11 cellular contexts compared by ENCODE assay signal in genomic region chr7:75596727-75597614, GRCh38.
DNase-seq lines count a peak whose midpoint lies in the region; ATAC-seq and TF ChIP-seq lines count a peak whose summit lies in the region.
"Had no signal": no experiment of that assay in that cellular context is flagged by ENCODE, and none has a peak within 500 bp of the region (broad histone marks: within the 10 kb centered on the region; RNA-seq: fewer than 3 reads in every experiment).

No MANE protein-coding gene starts in this region.

- H3K4me3 Mint-ChIP-seq in activated T-cell treated with anti-CD3 and anti-CD28 coated beads, Interleukin-2, amount 50 U/mL, for 24 hours, result no peak overlapping the region
- H3K4me3 Mint-ChIP-seq in brain, result no peak overlapping the region
- H3K4me3 Mint-ChIP-seq: naive B cell had no signal

- TF ChIP-seq CTCF in brain (conservative IDR thresholded peaks at IDR 0.05) (no peak), OCI-LY7 (conservative IDR thresholded peaks at IDR 0.05; ENCODE audit: low read length) (no peak)

- in situ Hi-C loops in G401 (cut with HindIII; ENCODE audit: low sequenced_read_pairs), result loop anchor here (25.0 kb wide), 1 partner anchor 165 kb away; the partner anchor contains the start of gene CCL26

- H3K9me2 ChIP-seq in OCI-LY7 (ENCODE audit: insufficient read depth, low read length), result no peaks in the 10 kb centered on the region

- POLR2A ChIA-PET in OCI-LY7 (lab: Charles Lee), result interaction anchor here (0.7 to 1.1 kb wide), 2 partner anchors 20 to 32 kb away, joined by 3 read pairs; no protein-coding TSS in a partner anchor

- no peaks in the 10 kb centered on the region for H3K9me3 ChIP-seq in OCI-LY7 (ENCODE audit: low read length)

- no peak overlapping the region for H3K4me2 ChIP-seq in OCI-LY7 (ENCODE audit: low read length)

- no peaks in the 10 kb centered on the region for H3K79me2 ChIP-seq in OCI-LY7 (ENCODE audit: insufficient read depth, low read depth, low read length)

- peak; percentile 87 for ATAC-seq in stimulated activated naive CD8-positive, alpha-beta T cell treated with anti-CD3 and anti-CD28 coated beads, Interleukin-15, Interleukin-2, amounts not matched to agents 100 U/mL and 50 U/mL, for 24 hours

- H3K27ac ChIP-seq in OCI-LY7 (ENCODE audit: low read depth, low read length, poor library complexity, severe bottlenecking), result no peak overlapping the region

- DNase-seq in activated T-cell treated with anti-CD3 and anti-CD28 coated beads, Interleukin-2, amount 50 U/mL, for 24 hours, result no peak
- DNase-seq in activated T-cell treated with anti-CD3 and anti-CD28 coated beads for 4 hours (no peak), HT1080 (ENCODE audit: low read depth) (peak; percentile 80), G401 (ENCODE audit: low spot score) (no peak), NCI-H2196 treated with DMSO at 0.1 percent for 48 hours (lab: John Stamatoyannopoulos, UW; ENCODE audit: unreplicated experiment) (no peak), OCI-LY7 (ENCODE audit: low spot score) (no peak)
- peak; percentile 34 for DNase-seq in stimulated activated naive CD8-positive, alpha-beta T cell treated with anti-CD3 and anti-CD28 coated beads, Interleukin-15, Interleukin-2, amounts not matched to agents 100 U/mL and 50 U/mL, for 24 hours
- DNase-seq: AML-193, naive B cell, SW 1271 had no signal

- no peak overlapping the region for H2AFZ ChIP-seq in OCI-LY7 (ENCODE audit: low read length)

- intact Hi-C loops in OCI-LY7 (cut with micrococcal nuclease; ENCODE audit: unreplicated experiment), result loop anchor here (10.0 kb wide), 1 partner anchor 52 kb away; no protein-coding TSS in a partner anchor

- CTCF ChIA-PET in OCI-LY7 (lab: Charles Lee; ENCODE audit: unreplicated experiment), result interaction anchor here (0.6 kb wide), 1 partner anchor 15 kb away, joined by 4 read pairs; no protein-coding TSS in a partner anchor

- BruUV-seq in OCI-LY7 (replicated peaks; lab: Mats Ljungman, UMichigan), result no TSS peak

- H3K27me3 Mint-ChIP-seq in activated T-cell treated with anti-CD3 and anti-CD28 coated beads, Interleukin-2, amount 50 U/mL, for 24 hours, result no peaks in the 10 kb centered on the region
- no peaks in the 10 kb centered on the region for H3K27me3 Mint-ChIP-seq in brain
- H3K27me3 Mint-ChIP-seq: naive B cell had no signal

- peak overlapping the region; percentile 84 for H3K27ac Mint-ChIP-seq in activated T-cell treated with anti-CD3 and anti-CD28 coated beads, Interleukin-2, amount 50 U/mL, for 24 hours
- peak overlapping the region in 3 of 5 experiments; percentile 60 to 91 (median 66) for H3K27ac Mint-ChIP-seq in brain

- peaks cover 28% of the 10 kb centered on the region for H3K4me1 Mint-ChIP-seq in activated T-cell treated with anti-CD3 and anti-CD28 coated beads, Interleukin-2, amount 50 U/mL, for 24 hours (ENCODE audit: low read depth)
- peaks cover 40% of the 10 kb centered on the region for H3K4me1 Mint-ChIP-seq in brain
- H3K4me1 Mint-ChIP-seq: naive B cell had no signal

- no peaks in the 10 kb centered on the region for H4K20me1 ChIP-seq in OCI-LY7 (ENCODE audit: insufficient read depth, low read length)

- no peaks in the 10 kb centered on the region for H3K36me3 ChIP-seq in OCI-LY7 (ENCODE audit: insufficient read depth, low read length)

- no peaks in the 10 kb centered on the region for H3K36me3 Mint-ChIP-seq in activated T-cell treated with anti-CD3 and anti-CD28 coated beads, Interleukin-2, amount 50 U/mL, for 24 hours (ENCODE audit: low read depth)
- H3K36me3 Mint-ChIP-seq in brain, result peaks cover 41% of the 10 kb centered on the region
- H3K36me3 Mint-ChIP-seq: naive B cell had no signal

- no peaks in the 10 kb centered on the region for H3K9me3 Mint-ChIP-seq in activated T-cell treated with anti-CD3 and anti-CD28 coated beads, Interleukin-2, amount 50 U/mL, for 24 hours
- no peaks in the 10 kb centered on the region for H3K9me3 Mint-ChIP-seq in brain
- H3K9me3 Mint-ChIP-seq: naive B cell had no signal

- no peak overlapping the region for H3K4me3 ChIP-seq in OCI-LY7 (ENCODE audit: low read depth, low read length, poor library complexity, severe bottlenecking)

- no peaks in the 10 kb centered on the region for H3K4me1 ChIP-seq in OCI-LY7 (ENCODE audit: insufficient read depth, low read length, poor library complexity, severe bottlenecking)

Comparison
In these comparisons a context has a peak if more than half of its experiments do, and no peak if none do; other contexts are left out.
1. DNase-seq: peak in HT1080 (single experiment) and stimulated activated naive CD8-positive, alpha-beta T cell treated with anti-CD3 and anti-CD28 coated beads, Interleukin-15, Interleukin-2, amounts not matched to agents 100 U/mL and 50 U/mL, for 24 hours (single experiment); none in activated T-cell treated with anti-CD3 and anti-CD28 coated beads, Interleukin-2, amount 50 U/mL, for 24 hours (single experiment), activated T-cell treated with anti-CD3 and anti-CD28 coated beads for 4 hours (single experiment), G401 (single experiment), NCI-H2196 treated with DMSO at 0.1 percent for 48 hours (single experiment) and OCI-LY7 (single experiment).